ENCODE assay signal across 8 cellular contexts in the genomic region with DNA sequence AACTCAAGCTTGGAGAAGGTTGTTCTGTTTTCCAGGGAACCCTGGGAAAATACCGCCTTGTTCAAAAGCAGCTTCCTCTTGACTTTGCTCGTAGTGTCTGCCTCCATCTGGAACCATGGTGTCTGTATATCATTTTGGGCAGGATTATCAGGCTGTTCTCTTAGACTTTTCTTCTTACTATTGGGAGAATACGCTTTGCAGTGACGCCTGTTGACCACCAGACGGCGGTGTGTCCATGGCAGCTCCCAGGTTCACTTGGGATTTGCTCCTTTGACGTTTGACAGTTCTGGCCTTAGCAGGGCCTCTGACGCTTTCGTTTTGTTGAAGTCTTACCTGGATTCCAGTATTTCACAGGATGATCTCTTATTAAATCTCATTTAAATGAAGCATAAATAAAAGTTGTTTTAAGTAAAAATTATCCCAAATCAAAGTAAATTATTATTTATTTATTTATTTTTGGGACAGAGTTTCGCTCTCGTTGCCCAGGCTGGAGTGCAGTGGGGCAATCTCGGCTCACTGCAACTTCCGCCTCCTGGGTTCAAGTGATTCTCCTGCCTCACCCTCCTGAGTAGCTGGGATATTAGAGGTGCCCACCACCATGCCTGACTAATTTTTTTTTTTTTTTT. TPM values are rescaled to one million over a fixed set of nuclear protein-coding genes. Genes with fewer than 3 reads are reported as not detected.
DNase-seq lines count a peak whose midpoint lies in the region; ATAC-seq and TF ChIP-seq lines count a peak whose summit lies in the region.

No MANE protein-coding gene starts in this region.

- H3K4me3 ChIP-seq in thyroid gland (replicated peaks in 1 of 3) = no peak overlapping the region

- H3K27me3 ChIP-seq in thyroid gland = no peaks in the 10 kb centered on the region

- WGBS in thyroid gland, 2 donors = 38 to 40% methylated on average over 13 of the region's 13 CpGs

- DNase-seq in GM03348 (ENCODE audit: low spot score) (peak; percentile 81), NCI-H345 treated with DMSO at 0.1 percent for 48 hours (lab: John Stamatoyannopoulos, UW; ENCODE audit: unreplicated experiment) (peak; percentile 8), epidermal melanocyte (ENCODE audit: insufficient read length, low spot score) (peak; percentile 23), myocyte (ENCODE audit: low read depth) (peak; percentile 75), thyroid gland (peak; percentile 55 to 70), DMS79 (lab: John Stamatoyannopoulos, UW) (no peak)
- DNase-seq in activated CD4-positive, alpha-beta T cell treated with anti-CD3 and anti-CD28 coated beads, Interleukin-2, amount 50 U/mL, for 1 hour = peak; percentile 32

- H3K27ac ChIP-seq in thyroid gland = no peak overlapping the region

- no peak for TF ChIP-seq POLR2A in thyroid gland (IDR thresholded peaks at IDR 0.05)

- ATAC-seq in HG02642 (IDR thresholded peaks at IDR 0.05; ENCODE audit: poor library complexity, unreplicated experiment) = peak; percentile 52

- peak; percentile 82 to 99 (median 93) for TF ChIP-seq CTCF in thyroid gland (IDR thresholded peaks at IDR 0.05)

- H3K9me3 ChIP-seq in thyroid gland = no peaks in the 10 kb centered on the region

- intact Hi-C loops in thyroid gland (cut with DNase I) = loop anchor here (10.0 kb wide), 1 partner anchor 319 kb away; no protein-coding TSS in a partner anchor

- H3K36me3 ChIP-seq in thyroid gland = peaks cover 0 to 6% of the 10 kb centered on the region in 2 donors

- peaks cover 0 to 14% of the 10 kb centered on the region in 2 donors for H3K4me1 ChIP-seq in thyroid gland

RNA-seq across cellular contexts. Expression of gene GJD4, which starts 41.8 kb away (rescaled TPM):
- total RNA-seq in myocyte (10.6 and 13.9 TPM in 2 replicates), thyroid gland (not detected)
- polyA plus RNA-seq in myocyte (2012) = 12.2 TPM

Comparison
In these comparisons a context has a peak if more than half of its experiments do, and no peak if none do; other contexts are left out.
1. RNA of gene GJD4, which starts 41.8 kb away (total RNA-seq): 10.6 to 13.9 TPM in myocyte; not detected in thyroid gland; every median in the first group is over 10 times any median in the second.